ENCODE assay signal across 2 cellular contexts in genomic region chr16:3823427-3823826, GRCh38.
TF ChIP-seq lines count a peak whose summit lies in the region.

No MANE protein-coding gene starts in this region.

TF ChIP-seq in GM23338, 12 proteins besides CTCF, POLR2A, EP300 and RAD21:
- TF ChIP-seq REST (IDR thresholded peaks at IDR 0.05; ENCODE audit: unreplicated experiment) (no peak), EZH2 (IDR thresholded peaks at IDR 0.05; ENCODE audit: low read depth, unreplicated experiment) (no peak), ZNF331 (CRISPR knock-in tag; IDR thresholded peaks at IDR 0.05; ENCODE audit: low read depth) (no peak), POLR2AphosphoS5 (IDR thresholded peaks at IDR 0.05; ENCODE audit: low read depth) (no peak), EZH2phosphoT487 (IDR thresholded peaks at IDR 0.05; ENCODE audit: unreplicated experiment) (no peak), ZNF462 (CRISPR knock-in tag; IDR thresholded peaks at IDR 0.05) (no peak), NANOG (IDR thresholded peaks at IDR 0.05; ENCODE audit: borderline replicate concordance) (no peak), JUNB (IDR thresholded peaks at IDR 0.05; ENCODE audit: unreplicated experiment) (no peak), ZNF114 (CRISPR knock-in tag; IDR thresholded peaks at IDR 0.05) (no peak), CREB1 (CRISPR knock-in tag; IDR thresholded peaks at IDR 0.05; ENCODE audit: low read depth) (no peak), ETS1 (IDR thresholded peaks at IDR 0.05) (no peak), STAT1 (IDR thresholded peaks at IDR 0.05; ENCODE audit: unreplicated experiment) (no peak)

TF ChIP-seq in K562, 482 proteins besides CTCF, POLR2A, EP300 and RAD21:
- TF ChIP-seq ZNF354B (CRISPR knock-in tag; IDR thresholded peaks at IDR 0.05) = no peak
- TF ChIP-seq COPS2 (conservative IDR thresholded peaks at IDR 0.05) = no peak
- no peak for TF ChIP-seq MCM2 (IDR thresholded peaks at IDR 0.05; ENCODE audit: low read depth)
- TF ChIP-seq ZNF23 (CRISPR knock-in tag; IDR thresholded peaks at IDR 0.05) = no peak
- TF ChIP-seq CHCHD3 (CRISPR knock-in tag; IDR thresholded peaks at IDR 0.05) = no peak
- no peak for TF ChIP-seq MAFG (tag; conservative IDR thresholded peaks at IDR 0.05)
- no peak for TF ChIP-seq CSDE1 (IDR thresholded peaks at IDR 0.05)
- TF ChIP-seq TCF3 (CRISPR knock-in tag; IDR thresholded peaks at IDR 0.05) = no peak
